Comparison of ENCODE assay signal across 1 cellular context in genomic region chr3:61066800-61067199, GRCh38.
TF ChIP-seq lines count a peak whose summit lies in the region.

No MANE protein-coding gene starts in this region.

TF ChIP-seq in GM12878, 131 proteins besides CTCF, POLR2A, EP300 and RAD21:
- TF ChIP-seq CUX1 (IDR thresholded peaks at IDR 0.05; ENCODE audit: insufficient replicate concordance, low read depth, low read length) = no peak
- TF ChIP-seq ZNF687 (IDR thresholded peaks at IDR 0.05) = no peak
- TF ChIP-seq WRNIP1 (IDR thresholded peaks at IDR 0.05; ENCODE audit: borderline replicate concordance, low read depth, low read length) = no peak
- no peak for TF ChIP-seq SIN3A (IDR thresholded peaks at IDR 0.05; ENCODE audit: low read depth, low read length)
- no peak for TF ChIP-seq BRCA1 (IDR thresholded peaks at IDR 0.05; ENCODE audit: low read depth, low read length)
- TF ChIP-seq IRF5 (IDR thresholded peaks at IDR 0.05; ENCODE audit: borderline replicate concordance) = no peak
- no peak for TF ChIP-seq KLF5 (IDR thresholded peaks at IDR 0.05; ENCODE audit: partially characterized antibody)
- no peak for TF ChIP-seq PKNOX1 (IDR thresholded peaks at IDR 0.05)
- TF ChIP-seq SMC3 (IDR thresholded peaks at IDR 0.05; ENCODE audit: borderline replicate concordance, low read length) = no peak
- TF ChIP-seq NR2F1 (conservative IDR thresholded peaks at IDR 0.05) = no peak
- no peak for TF ChIP-seq E2F8 (IDR thresholded peaks at IDR 0.05; ENCODE audit: low read depth, partially characterized antibody)
- no peak for TF ChIP-seq SMAD5 (IDR thresholded peaks at IDR 0.05; ENCODE audit: low read depth)
